Comparison of ENCODE assay signal across 30 cellular contexts in the genomic region with DNA sequence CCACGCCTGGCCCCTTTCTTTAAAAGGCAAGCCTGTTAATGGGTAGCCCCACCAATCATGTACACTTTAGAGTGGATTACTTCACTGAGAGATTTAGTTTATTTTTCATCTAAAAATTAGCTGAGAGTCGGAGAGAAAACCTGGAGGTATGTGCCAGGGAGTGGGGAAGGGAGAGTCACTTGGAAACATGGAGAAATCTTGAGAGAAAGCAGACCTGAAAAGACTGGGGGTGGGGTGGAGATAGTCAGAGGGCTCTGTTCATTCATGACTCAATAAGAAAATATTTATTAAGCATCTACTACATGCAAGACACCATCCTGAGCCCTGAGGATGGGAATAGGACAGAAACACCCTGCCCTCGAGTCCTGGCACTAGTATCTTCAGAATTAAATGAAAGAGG. TPM values are rescaled to one million over a fixed set of nuclear protein-coding genes. Genes with fewer than 3 reads are reported as not detected.
"Had no signal": no experiment of that assay in that cellular context is flagged by ENCODE, and none has a peak within 500 bp of the region (broad histone marks: within the 10 kb centered on the region; RNA-seq: fewer than 3 reads in every experiment).

No MANE protein-coding gene starts in this region.

- H3K4me3 ChIP-seq: adrenal gland, esophagus squamous epithelium, heart right ventricle, lung, sigmoid colon, spleen, testis, vagina had no signal

- H3K9me3 ChIP-seq: adrenal gland, esophagus squamous epithelium, heart right ventricle, sigmoid colon, spleen, testis, vagina had no signal

- H3K4me3 Mint-ChIP-seq: activated naive CD8-positive, alpha-beta T cell; activated T-cell treated with anti-CD3 and anti-CD28 coated beads, Interleukin-2, amount 50 U/mL, for 4 hours; endodermal cell; naive thymus-derived CD8-positive, alpha-beta T cell had no signal

- H3K27ac Mint-ChIP-seq: activated naive CD8-positive, alpha-beta T cell; activated T-helper 2 cell treated with anti-CD3 and anti-CD28 coated beads, Interferon-gamma antibody, Interleukin-2, Interleukin-4, amounts not matched to agents 10 μg/mL and 5 μg/mL and 100 μg/mL, durations not matched to agents 14 hours and 24 hours and 36 hours; endodermal cell; naive thymus-derived CD8-positive, alpha-beta T cell; progenitor cell of endocrine pancreas had no signal

- H3K4me1 ChIP-seq: adrenal gland had no signal

- H3K9me3 Mint-ChIP-seq: activated T-cell treated with anti-CD3 and anti-CD28 coated beads, Interleukin-2, amount 50 U/mL, for 4 hours; activated T-helper 2 cell treated with anti-CD3 and anti-CD28 coated beads, Interferon-gamma antibody, Interleukin-2, Interleukin-4, amounts not matched to agents 10 μg/mL and 5 μg/mL and 100 μg/mL, durations not matched to agents 14 hours and 24 hours and 36 hours; endodermal cell had no signal

- H3K36me3 Mint-ChIP-seq: activated naive CD8-positive, alpha-beta T cell; naive thymus-derived CD8-positive, alpha-beta T cell had no signal

- H3K27me3 ChIP-seq: adrenal gland, heart right ventricle, sigmoid colon, spleen, testis, vagina had no signal

- H3K27ac ChIP-seq: adrenal gland, esophagus squamous epithelium, sigmoid colon, spleen, testis, vagina, VCaP had no signal

- DNase-seq: activated CD4-positive, alpha-beta T cell treated with anti-CD3 and anti-CD28 coated beads for 1 hour; activated CD4-positive, alpha-beta T cell treated with anti-CD3 and anti-CD28 coated beads, Interleukin-2, amount 50 U/mL, for 1 hour; activated CD8-positive, alpha-beta memory T cell treated with anti-CD3 and anti-CD28 coated beads, Interleukin-2, amount 50 U/mL, for 48 hours; activated naive CD4-positive, alpha-beta T cell; activated T-cell treated with anti-CD3 and anti-CD28 coated beads, Interleukin-2, amount 50 U/mL, for 4 hours; adrenal gland; cerebellar nuclear complex; cortex of kidney; endodermal cell; esophagus squamous epithelium; foreskin fibroblast; heart right ventricle; naive thymus-derived CD8-positive, alpha-beta T cell; retina; sigmoid colon; spleen; stimulated activated CD4-positive, alpha-beta T cell treated with anti-CD3 and anti-CD28 coated beads, Interleukin-4, amount 100 ng/mL, for 1 hour; stimulated activated naive CD4-positive, alpha-beta T cell; T-helper 2 cell; testis had no signal

- H3K36me3 ChIP-seq: sigmoid colon, vagina had no signal

- H3K4me1 Mint-ChIP-seq: endodermal cell; naive thymus-derived CD8-positive, alpha-beta T cell had no signal

- ATAC-seq: activated T-cell treated with anti-CD3 and anti-CD28 coated beads, Interleukin-2, amount 50 U/mL, for 4 hours; heart right ventricle; left lobe of liver; naive thymus-derived CD8-positive, alpha-beta T cell had no signal

RNA-seq across cellular contexts. Expression of a gene that starts 27.4 kb away (rescaled TPM):
- total RNA-seq: activated CD8-positive, alpha-beta memory T cell treated with anti-CD3 and anti-CD28 coated beads for 36 hours; activated T-cell treated with anti-CD3 and anti-CD28 coated beads, Interleukin-2, amount 50 U/mL, for 4 hours; activated T-helper 2 cell treated with anti-CD3 and anti-CD28 coated beads, Interferon-gamma antibody, Interleukin-2, Interleukin-4, amounts not matched to agents 10 μg/mL and 5 μg/mL and 100 μg/mL, durations not matched to agents 14 hours and 24 hours and 36 hours; bronchial epithelial cell; endodermal cell; esophagus squamous epithelium; left lobe of liver; naive thymus-derived CD8-positive, alpha-beta T cell; osteocyte; progenitor cell of endocrine pancreas had no signal
- polyA plus RNA-seq: naive thymus-derived CD8-positive, alpha-beta T cell had no signal
